In the genomic region with DNA sequence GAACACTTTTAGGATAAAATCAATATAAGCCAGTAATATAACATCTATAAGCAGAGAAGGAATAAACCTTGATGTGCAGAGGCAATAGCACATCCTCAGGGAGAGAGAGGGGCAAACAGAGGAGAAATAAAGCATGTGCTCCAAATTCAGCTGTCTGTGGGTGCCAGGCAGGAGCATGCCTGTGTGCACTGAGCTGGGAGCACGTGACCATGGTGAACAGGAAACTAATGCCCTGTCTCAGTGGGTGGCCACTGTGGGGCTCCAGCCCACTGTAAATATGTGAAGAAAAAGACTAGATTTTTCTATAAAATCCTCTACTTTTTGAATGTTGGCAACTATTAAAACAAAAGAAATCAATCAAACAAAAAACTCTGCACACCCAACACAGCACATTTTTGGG, we compare ENCODE assay signal across 11 cellular contexts. TPM values are rescaled to one million over a fixed set of nuclear protein-coding genes. Genes with fewer than 3 reads are reported as not detected.
DNase-seq lines count a peak whose midpoint lies in the region; ATAC-seq lines count a peak whose summit lies in the region.
"Had no signal": no experiment of that assay in that cellular context is flagged by ENCODE, and none has a peak within 500 bp of the region (broad histone marks: within the 10 kb centered on the region; RNA-seq: fewer than 3 reads in every experiment).

No MANE protein-coding gene starts in this region.

- ATAC-seq in T-cell (replicated peaks in 1 of 4) (peak; percentile 61 to 76 (median 72)), sciatic nerve (peak; percentile 49)
- ATAC-seq in activated naive CD8-positive, alpha-beta T cell treated with anti-CD3 and anti-CD28 coated beads, Interleukin-2, amount 50 U/mL, for 24 hours = peak; percentile 51

- H3K4me1 Mint-ChIP-seq in T-cell = peaks cover 92 to 95% (median 93%) of the 10 kb centered on the region in 3 donors
- peaks cover 93% of the 10 kb centered on the region for H3K4me1 Mint-ChIP-seq in activated naive CD8-positive, alpha-beta T cell treated with anti-CD3 and anti-CD28 coated beads, Interleukin-2, amount 50 U/mL, for 24 hours

- peaks cover 44% of the 10 kb centered on the region for H3K36me3 Mint-ChIP-seq in T-cell
- H3K36me3 Mint-ChIP-seq in activated naive CD8-positive, alpha-beta T cell treated with anti-CD3 and anti-CD28 coated beads, Interleukin-2, amount 50 U/mL, for 24 hours (ENCODE audit: low read depth) = peaks cover 6% of the 10 kb centered on the region

- POLR2A ChIA-PET in T-cell (lab: Charles Lee) = interaction anchor here (1.0 to 2.2 kb wide), 2 partner anchors 21 to 23 kb away, joined by 3 to 9 read pairs; no protein-coding TSS in a partner anchor

- CTCF ChIA-PET in T-cell (lab: Charles Lee) = interaction anchor here in 1 of 2 donors (1.0 to 3.6 kb wide), 4 partner anchors 37 to 85 kb away, joined by 3 to 18 read pairs (median 4); no protein-coding TSS in a partner anchor

- H3K4me3 Mint-ChIP-seq in T-cell = peak overlapping the region; percentile 64 to 77 (median 68)
- H3K4me3 Mint-ChIP-seq in activated naive CD8-positive, alpha-beta T cell treated with anti-CD3 and anti-CD28 coated beads, Interleukin-2, amount 50 U/mL, for 24 hours = peak overlapping the region; percentile 69

- intact Hi-C loops in sciatic nerve (cut with DNase I) = no loop called here

- DNase-seq in NCI-H748 (lab: John Stamatoyannopoulos, UW; ENCODE audit: unreplicated experiment) (peak; percentile 26), NCI-H748 treated with DMSO at 0.1 percent for 48 hours (lab: John Stamatoyannopoulos, UW) (no peak), T-cell (peak in 24 of 34 experiments; percentile 16 to 58 (median 36)), sciatic nerve (ENCODE audit: low spot score) (no peak), NCI-H1092 treated with DMSO at 0.1 percent for 48 hours (lab: John Stamatoyannopoulos, UW) (no peak), HT-29 (ENCODE audit: low spot score) (no peak), ureter (ENCODE audit: low spot score) (no peak)
- DNase-seq in activated naive CD8-positive, alpha-beta T cell treated with anti-CD3 and anti-CD28 coated beads, Interleukin-2, amount 50 U/mL, for 24 hours = peak; percentile 54
- DNase-seq: MG63, NCI-H446, stomach had no signal

- peak overlapping the region; percentile 91 to 95 for H3K27ac Mint-ChIP-seq in T-cell
- peak overlapping the region; percentile 97 for H3K27ac Mint-ChIP-seq in activated naive CD8-positive, alpha-beta T cell treated with anti-CD3 and anti-CD28 coated beads, Interleukin-2, amount 50 U/mL, for 24 hours

- peaks cover 0 to 3% (median 0%) of the 10 kb centered on the region in 3 donors for H3K9me3 Mint-ChIP-seq in T-cell
- H3K9me3 Mint-ChIP-seq in activated naive CD8-positive, alpha-beta T cell treated with anti-CD3 and anti-CD28 coated beads, Interleukin-2, amount 50 U/mL, for 24 hours = peaks cover 6% of the 10 kb centered on the region

- no peaks in the 10 kb centered on the region for H3K27me3 Mint-ChIP-seq in T-cell
- H3K27me3 Mint-ChIP-seq in activated naive CD8-positive, alpha-beta T cell treated with anti-CD3 and anti-CD28 coated beads, Interleukin-2, amount 50 U/mL, for 24 hours = no peaks in the 10 kb centered on the region

RNA-seq across cellular contexts. Expression of a gene that starts 55.3 kb away (rescaled TPM):
- total RNA-seq in T-cell (100 to 1,000 TPM; 372 to 769 (median 428) TPM), sciatic nerve (31.3 TPM), ureter (17.9 TPM)
- not detected in 2 replicates for total RNA-seq in HT-29 (2014; rRNA removed; shearing (Covaris generic))

Comparison
In these comparisons a context has a peak if more than half of its experiments do, and no peak if none do; other contexts are left out.
1. DNase-seq: peak in NCI-H748 (single experiment), T-cell (24 of 34) and activated naive CD8-positive, alpha-beta T cell treated with anti-CD3 and anti-CD28 coated beads, Interleukin-2, amount 50 U/mL, for 24 hours (single experiment); none in NCI-H748 treated with DMSO at 0.1 percent for 48 hours (single experiment), sciatic nerve (single experiment), NCI-H1092 treated with DMSO at 0.1 percent for 48 hours (single experiment), HT-29 (single experiment) and ureter (single experiment).
2. RNA of a gene that starts 55.3 kb away (total RNA-seq): 372 to 769 TPM in T-cell, 31.3 TPM in sciatic nerve (single experiment) and 17.9 TPM in ureter (single experiment); not detected in HT-29; every median in the first group is over 10 times any median in the second.
3. Peak in every context shown above with its lines, with median percentiles within 50 percentile points of each other: ATAC-seq.